Comparison of ENCODE assay signal across 20 cellular contexts in the genomic region with DNA sequence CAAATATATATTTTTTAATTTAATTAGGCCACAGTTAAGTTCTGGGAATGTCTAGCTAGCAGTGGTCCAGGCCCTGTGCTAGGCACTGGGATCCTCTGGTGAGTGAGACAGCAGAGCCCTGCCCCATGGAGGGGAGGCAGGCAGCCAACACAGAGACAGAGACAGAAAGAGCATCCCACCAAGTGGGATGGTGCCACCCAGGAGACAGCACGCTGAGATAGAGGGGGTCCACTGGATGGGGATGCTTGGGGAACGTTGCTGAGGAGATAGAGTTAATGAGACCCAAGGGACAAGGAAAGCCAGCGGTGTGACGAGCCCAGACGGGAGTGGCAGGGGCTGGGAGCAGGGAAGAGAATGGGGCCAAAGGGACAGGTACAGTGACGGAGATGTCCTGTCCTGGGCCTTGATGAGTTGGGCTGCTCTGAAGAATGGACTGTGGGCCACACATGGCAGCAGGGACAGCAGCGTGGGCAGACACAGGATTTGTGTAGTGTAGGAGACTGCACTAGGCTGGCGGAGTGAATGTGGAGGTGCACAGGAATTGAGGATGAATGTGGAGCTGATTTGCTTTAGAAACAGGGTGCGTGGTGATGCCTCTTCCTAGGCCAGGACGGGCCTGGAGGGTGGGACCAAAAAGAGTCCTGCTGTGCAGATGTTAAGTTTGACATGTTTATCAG. TPM values are rescaled to one million over a fixed set of nuclear protein-coding genes. Genes with fewer than 3 reads are reported as not detected.
DNase-seq lines count a peak whose midpoint lies in the region; ATAC-seq, FAIRE-seq and TF ChIP-seq lines count a peak whose summit lies in the region.
"Had no signal": no experiment of that assay in that cellular context is flagged by ENCODE, and none has a peak within 500 bp of the region (broad histone marks: within the 10 kb centered on the region; RNA-seq: fewer than 3 reads in every experiment).

No MANE protein-coding gene starts in this region.

- H3K4me2 ChIP-seq in SK-N-SH (no peak overlapping the region), H9 (ENCODE audit: insufficient read depth, insufficient read length, low read length) (no peak overlapping the region), astrocyte (ENCODE audit: low read length) (no peak overlapping the region)

- no peak overlapping the region for H2BK15ac ChIP-seq in H9 (ENCODE audit: low read depth, low read length)

- no peak for TF ChIP-seq EP300 in SK-N-SH (IDR thresholded peaks at IDR 0.05; ENCODE audit: borderline replicate concordance in 1 of 2, low read depth in 1 of 2, low read length in 1 of 2)

- DNase-seq in SK-N-SH (no peak), H9 (no peak), astrocyte (ENCODE audit: low read depth) (no peak)
- no peak for DNase-seq in naive thymus-derived CD8-positive, alpha-beta T cell
- DNase-seq: CD4-positive, alpha-beta memory T cell; GM23248; Kasumi-1; NCI-H1105; NCI-H1694 treated with DMSO at 0.1 percent for 48 hours; NCI-H2107; NCI-H2227 treated with DMSO at 0.1 percent for 48 hours; NCI-H526; NK-92 treated with Interleukin-12 subunit alpha and Interleukin-12 subunit beta, amount 100 ng/mL, for 24 hours; SIG-M5 had no signal

- H3K4me3 Mint-ChIP-seq in H9 (no peak overlapping the region), astrocyte (ENCODE audit: unreplicated experiment) (no peak overlapping the region)
- H3K4me3 Mint-ChIP-seq in naive thymus-derived CD8-positive, alpha-beta T cell, result no peak overlapping the region
- H3K4me3 Mint-ChIP-seq: B cell; CD4-positive, alpha-beta memory T cell had no signal

- H3K9me2 ChIP-seq in SK-N-SH, result no peaks in the 10 kb centered on the region

- H3K36me3 Mint-ChIP-seq in H9 (ENCODE audit: insufficient read depth in 1 of 3, low read depth in 3 of 3) (peaks cover 13 to 36% (median 21%) of the 10 kb centered on the region in 3 experiments), astrocyte (ENCODE audit: low read depth, unreplicated experiment) (peaks cover 34% of the 10 kb centered on the region)
- H3K36me3 Mint-ChIP-seq in naive thymus-derived CD8-positive, alpha-beta T cell, result peaks cover 11 to 69% (median 28%) of the 10 kb centered on the region in 3 donors

- no peak overlapping the region for H2AK5ac ChIP-seq in H9 (ENCODE audit: insufficient read length, low read length)

- peaks cover 3 to 5% of the 10 kb centered on the region in 2 experiments; a peak in 2 of 4 replicates for H3K4me1 Mint-ChIP-seq in H9
- H3K4me1 Mint-ChIP-seq in astrocyte (ENCODE audit: low read depth, unreplicated experiment), result peaks cover 19% of the 10 kb centered on the region
- peaks cover 2 to 10% (median 5%) of the 10 kb centered on the region in 4 donors for H3K4me1 Mint-ChIP-seq in naive thymus-derived CD8-positive, alpha-beta T cell

- H3K9me3 Mint-ChIP-seq in H9 (no peaks in the 10 kb centered on the region), astrocyte (ENCODE audit: unreplicated experiment) (no peaks in the 10 kb centered on the region)
- no peaks in the 10 kb centered on the region for H3K9me3 Mint-ChIP-seq in naive thymus-derived CD8-positive, alpha-beta T cell

- H3K27me3 ChIP-seq in SK-N-SH (ENCODE audit: insufficient read depth), result no peaks in the 10 kb centered on the region
- H3K27me3 ChIP-seq in H9 (ENCODE audit: insufficient read depth, low read length), result no peaks in the 10 kb centered on the region
- H3K27me3 ChIP-seq in astrocyte (ENCODE audit: insufficient read depth, low read length), result no peaks in the 10 kb centered on the region

- H3F3A ChIP-seq in SK-N-SH (replicated peaks; ENCODE audit: insufficient read depth), result no peaks in the 10 kb centered on the region

- no peak overlapping the region for H2BK120ac ChIP-seq in H9 (ENCODE audit: low read depth, low read length, poor library complexity, severe bottlenecking)

- H3K79me1 ChIP-seq in H9 (ENCODE audit: insufficient read depth, low read depth, low read length, poor library complexity, severe bottlenecking), result no peaks in the 10 kb centered on the region

- H3K23ac ChIP-seq in H9 (ENCODE audit: insufficient read length, low read depth, low read length), result no peak overlapping the region

- peak; percentile 15; the same call in 2 of the 3 replicates for ATAC-seq in SK-N-SH treated with all-trans-retinoic acid at 6 μM for 48 hours
- no peak for ATAC-seq in naive thymus-derived CD8-positive, alpha-beta T cell
- no peak for ATAC-seq in GM21529 (IDR thresholded peaks at IDR 0.05; ENCODE audit: unreplicated experiment)
- ATAC-seq in GM21737 (IDR thresholded peaks at IDR 0.05; ENCODE audit: unreplicated experiment), result no peak
- ATAC-seq in HG02973 (IDR thresholded peaks at IDR 0.05; ENCODE audit: unreplicated experiment), result no peak

- peaks cover 0 to 7% of the 10 kb centered on the region in 2 experiments; a peak in 2 of 4 replicates for H3K4me1 ChIP-seq in SK-N-SH (ENCODE audit: control insufficient read depth in 1 of 2, insufficient read depth in 2 of 2, low read depth in 1 of 2, low read length in 1 of 2)
- no peaks in the 10 kb centered on the region for H3K4me1 ChIP-seq in H9 (ENCODE audit: insufficient read depth, low read length)
- H3K4me1 ChIP-seq in astrocyte (ENCODE audit: insufficient read depth, low read length), result peaks cover 3% of the 10 kb centered on the region

- no peak overlapping the region for H2BK5ac ChIP-seq in H9 (ENCODE audit: insufficient read length, low read length)

- TF ChIP-seq CTCF in SK-N-SH (IDR thresholded peaks at IDR 0.05) (no peak), H9 (conservative IDR thresholded peaks at IDR 0.05) (no peak), astrocyte (IDR thresholded peaks at IDR 0.05; ENCODE audit: insufficient read depth, low read depth, low read length) (no peak)

- H4K8ac ChIP-seq in H9 (replicated peaks; ENCODE audit: insufficient read length, low read depth, low read length), result no peak overlapping the region

- H3K27me3 Mint-ChIP-seq in H9 (ENCODE audit: low read depth), result no peaks in the 10 kb centered on the region
- no peaks in the 10 kb centered on the region for H3K27me3 Mint-ChIP-seq in astrocyte (ENCODE audit: low read depth, unreplicated experiment)
- no peaks in the 10 kb centered on the region for H3K27me3 Mint-ChIP-seq in naive thymus-derived CD8-positive, alpha-beta T cell
- H3K27me3 Mint-ChIP-seq: B cell; CD4-positive, alpha-beta memory T cell had no signal

- no peak overlapping the region for H2BK12ac ChIP-seq in H9 (ENCODE audit: insufficient read length, low read depth, low read length)

- H3K27ac ChIP-seq in SK-N-SH (ENCODE audit: low read depth in 2 of 2, low read length in 1 of 2) (no peak overlapping the region), H9 (ENCODE audit: insufficient read length, low read depth, low read length) (no peak overlapping the region), astrocyte (ENCODE audit: low read depth, low read length) (no peak overlapping the region)
- H3K27ac ChIP-seq: 22Rv1, GM23248 had no signal

- no peak for FAIRE-seq in astrocyte (lab: Jason Lieb, UNC)

- H3K27ac Mint-ChIP-seq in H9 (peak overlapping the region; percentile 15 to 44 (median 30); a peak in 4 of 7 replicates), astrocyte (ENCODE audit: unreplicated experiment) (peak overlapping the region; percentile 45)
- peak overlapping the region in 6 of 10 donors; percentile 6 to 76 (median 54) for H3K27ac Mint-ChIP-seq in naive thymus-derived CD8-positive, alpha-beta T cell
- H3K27ac Mint-ChIP-seq: B cell had no signal

- H4K20me1 ChIP-seq in SK-N-SH (ENCODE audit: insufficient read depth) (no peaks in the 10 kb centered on the region), H9 (ENCODE audit: control insufficient read depth, insufficient read depth, insufficient read length) (no peaks in the 10 kb centered on the region), astrocyte (ENCODE audit: insufficient read depth, low read length) (peaks cover 6% of the 10 kb centered on the region)

- no peaks in the 10 kb centered on the region for H3K23me2 ChIP-seq in H9 (ENCODE audit: insufficient read length, low read depth, low read length, poor library complexity, severe bottlenecking)

- H2AFZ ChIP-seq in SK-N-SH (ENCODE audit: low read depth), result no peak overlapping the region
- H2AFZ ChIP-seq in H9 (ENCODE audit: low read length), result no peak overlapping the region
- no peak overlapping the region for H2AFZ ChIP-seq in astrocyte (ENCODE audit: low read depth, low read length)
- H2AFZ ChIP-seq: GM23248 had no signal

- CTCF ChIA-PET in SK-N-SH (lab: Yijun Ruan, JAX), result interaction anchor here (1.0 to 1.1 kb wide), 2 partner anchors 15 to 188 kb away, joined by 3 read pairs; no protein-coding TSS in a partner anchor

- H3K4me3 ChIP-seq in SK-N-SH (ENCODE audit: low read depth in 2 of 2, low read length in 1 of 2) (no peak overlapping the region), astrocyte (ENCODE audit: insufficient read depth, low read depth, low read length) (no peak overlapping the region)
- H3K4me3 ChIP-seq: GM23248 had no signal

- H3K56ac ChIP-seq in H9 (ENCODE audit: insufficient read length, low read depth, low read length), result no peak overlapping the region

- H3K36me3 ChIP-seq in SK-N-SH (replicated peaks in 1 of 2; ENCODE audit: control insufficient read depth in 1 of 2, insufficient read depth in 2 of 2, low read length in 1 of 2) (peaks cover 34 to 55% of the 10 kb centered on the region in 2 experiments), astrocyte (ENCODE audit: insufficient read depth, low read length) (no peaks in the 10 kb centered on the region)

- no peak overlapping the region for H3T11ph ChIP-seq in H9 (ENCODE audit: low read length)

- POLR2A ChIA-PET in SK-N-SH (lab: Yijun Ruan, JAX), result no interaction called here
- POLR2A ChIA-PET in naive thymus-derived CD8-positive, alpha-beta T cell (lab: Charles Lee), result no interaction called here

- no peak overlapping the region for H3K4ac ChIP-seq in H9 (ENCODE audit: low read depth, low read length)

- 93% methylated on average over 10 of the region's 10 CpGs for WGBS in SK-N-SH (ENCODE audit: low lambda C conversion rate)
- no CpG with 5 or more reads among the region's 10 CpGs for WGBS in H9 (ENCODE audit: extremely low coverage, insufficient read length, low lambda C conversion rate)

- H3K9me3 ChIP-seq in SK-N-SH (no peaks in the 10 kb centered on the region), H9 (ENCODE audit: control insufficient read depth, low read depth, low read length) (no peaks in the 10 kb centered on the region), astrocyte (ENCODE audit: insufficient read depth, low read depth, low read length) (no peaks in the 10 kb centered on the region)

- H3K79me2 ChIP-seq in SK-N-SH (ENCODE audit: insufficient read depth), result no peaks in the 10 kb centered on the region; the same call in none of the 2 replicates
- no peaks in the 10 kb centered on the region for H3K79me2 ChIP-seq in H9 (ENCODE audit: insufficient read depth, low read length)
- no peaks in the 10 kb centered on the region for H3K79me2 ChIP-seq in astrocyte (ENCODE audit: insufficient read depth, low read length)

- H3K14ac ChIP-seq in H9 (ENCODE audit: insufficient read depth, low read length), result no peak overlapping the region

- no peak overlapping the region for H4K91ac ChIP-seq in H9 (ENCODE audit: insufficient read length, low read depth, low read length)

- TF ChIP-seq RAD21 in SK-N-SH (IDR thresholded peaks at IDR 0.05; ENCODE audit: low read length), result no peak

- no peak overlapping the region for H3K9ac ChIP-seq in SK-N-SH
- no peak overlapping the region for H3K9ac ChIP-seq in H9 (ENCODE audit: extremely low read depth, insufficient read length, low read length)
- no peak overlapping the region for H3K9ac ChIP-seq in astrocyte (ENCODE audit: low read length)
- H3K9ac ChIP-seq: GM23248 had no signal

- no peak overlapping the region for H2BK20ac ChIP-seq in H9 (ENCODE audit: low read depth, low read length, poor library complexity, severe bottlenecking)

- H3K18ac ChIP-seq in H9 (ENCODE audit: insufficient read length, low read depth, low read length), result no peak overlapping the region

- no peak overlapping the region for H4K5ac ChIP-seq in H9 (ENCODE audit: insufficient read length, low read depth, low read length)

RNA-seq across cellular contexts. Expression of a gene that starts 22.8 kb away (rescaled TPM):
- 25.5 and 28.1 TPM in 2 replicates for polyA plus RNA-seq in SK-N-SH (2012; rRNA removed)
- 40.5 and 50.1 TPM in 2 replicates for polyA plus RNA-seq in SK-N-SH (2012; cell fraction: cytosol; rRNA removed)
- 12.4 and 13.2 TPM in 2 replicates for polyA plus RNA-seq in SK-N-SH (2012; cell fraction: nucleus; rRNA removed)
- total RNA-seq in H9 (2021), result 64.2 and 66.7 TPM in 2 replicates
- 55.0 and 58.6 TPM in 2 replicates for total RNA-seq in astrocyte
- 10 to 100 TPM; 47.2 to 50.4 TPM for total RNA-seq in naive thymus-derived CD8-positive, alpha-beta T cell
- 10 to 100 TPM; 16.8 to 22.4 (median 18.3) TPM for polyA plus RNA-seq in naive thymus-derived CD8-positive, alpha-beta T cell

RNA-seq across cellular contexts. Expression of a gene that starts 49.2 kb away (rescaled TPM):
- 1.8 and 2.2 TPM in 2 replicates for polyA plus RNA-seq in SK-N-SH (2012; rRNA removed)
- polyA plus RNA-seq in SK-N-SH (2012; cell fraction: cytosol; rRNA removed), result 3.2 and 3.7 TPM in 2 replicates
- polyA plus RNA-seq in SK-N-SH (2012; cell fraction: nucleus; rRNA removed), result 1.4 and 2.3 TPM in 2 replicates
- 8.5 TPM in 2 replicates for total RNA-seq in H9 (2021)
- total RNA-seq in astrocyte, result 7.6 and 8.0 TPM in 2 replicates
- 1 to 10 TPM; 8.0 to 9.2 TPM for total RNA-seq in naive thymus-derived CD8-positive, alpha-beta T cell
- 1 to 10 TPM; 1.2 to 1.5 (median 1.3) TPM for polyA plus RNA-seq in naive thymus-derived CD8-positive, alpha-beta T cell
